In the genomic region with DNA sequence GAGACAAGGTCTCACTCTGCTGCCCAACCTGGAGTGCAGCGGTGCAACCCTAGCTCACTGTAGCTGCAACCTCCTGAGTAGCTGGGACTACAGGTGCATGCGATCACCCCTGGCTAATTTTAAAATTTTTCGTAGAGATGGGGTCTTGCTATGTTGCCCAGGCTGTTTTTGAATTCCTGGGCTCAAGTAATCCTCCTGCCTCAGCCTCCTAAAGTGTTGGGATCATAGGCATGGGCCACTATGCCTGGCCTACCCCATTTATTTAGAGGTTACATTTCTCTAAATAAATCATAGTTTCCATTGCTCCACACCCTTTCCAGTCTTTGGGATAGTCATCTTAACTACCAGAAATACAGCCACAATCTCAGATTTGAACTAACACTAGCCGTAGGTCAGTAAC, we compare ENCODE assay signal across 32 cellular contexts.
"Had no signal": no experiment of that assay in that cellular context is flagged by ENCODE, and none has a peak within 500 bp of the region (broad histone marks: within the 10 kb centered on the region; RNA-seq: fewer than 3 reads in every experiment).

No MANE protein-coding gene starts in this region.

- H3K4me3 ChIP-seq: colonic mucosa had no signal

- H3K27me3 ChIP-seq: brain microvascular endothelial cell, colonic mucosa had no signal

- H3K27ac Mint-ChIP-seq: activated CD4-positive, alpha-beta memory T cell treated with anti-CD3 and anti-CD28 coated beads for 36 hours; activated CD4-positive, alpha-beta T cell treated with anti-CD3 and anti-CD28 coated beads for 36 hours; activated CD4-positive, alpha-beta T cell treated with anti-CD3 and anti-CD28 coated beads, Interleukin-2, amount 10 ng/mL, durations not matched to agents 24 days and 14 days; activated naive CD8-positive, alpha-beta T cell; activated T-cell treated with anti-CD3 and anti-CD28 coated beads, Interleukin-2, amount 50 U/mL, for 24 hours; activated T-cell treated with anti-CD3 and anti-CD28 coated beads, Interleukin-2, amount 50 U/mL, for 72 hours; endodermal cell; T-helper 17 cell; T-helper 2 cell treated with Interferon-gamma antibody and Interleukin-4, amounts not matched to agents 5 μg/mL and 100 μg/mL, for 36 hours had no signal

- H3K36me3 Mint-ChIP-seq: activated CD4-positive, alpha-beta memory T cell treated with anti-CD3 and anti-CD28 coated beads for 36 hours had no signal

- DNase-seq: activated CD4-positive, alpha-beta memory T cell treated with anti-CD3 and anti-CD28 coated beads for 36 hours; activated CD4-positive, alpha-beta T cell treated with anti-CD3 and anti-CD28 coated beads for 36 hours; activated CD4-positive, alpha-beta T cell treated with anti-CD3 and anti-CD28 coated beads, Interleukin-2, amount 10 ng/mL, durations not matched to agents 24 days and 14 days; activated CD4-positive, CD25-positive, alpha-beta regulatory T cell; activated CD4-positive, CD25-positive, alpha-beta regulatory T cell treated with anti-CD3 and anti-CD28 coated beads, Interleukin-2, amount 50 U/mL, for 72 hours; activated CD8-positive, alpha-beta memory T cell treated with anti-CD3 and anti-CD28 coated beads, Interleukin-2, amount 50 U/mL, for 48 hours; activated effector memory CD4-positive, alpha-beta T cell treated with Interleukin-2 at 50 U/mL for 16 hours; activated gamma-delta T cell treated with Interleukin-2 at 50 U/mL for 16 hours; activated naive CD4-positive, alpha-beta T cell treated with anti-CD3 and anti-CD28 coated beads, Interleukin-2, amount 50 U/mL, for 16 hours; activated naive CD4-positive, alpha-beta T cell treated with Interleukin-2 at 50 U/mL for 16 hours; activated T-cell treated with anti-CD3 and anti-CD28 coated beads for 4 hours; activated T-cell treated with anti-CD3 and anti-CD28 coated beads, Interleukin-2, amount 50 U/mL, for 24 hours; activated T-cell treated with anti-CD3 and anti-CD28 coated beads, Interleukin-2, amount 50 U/mL, for 72 hours; amniotic stem cell; anterior cingulate cortex; brain microvascular endothelial cell; central memory CD4-positive, alpha-beta T cell; cerebellar nuclear complex; colonic mucosa; effector CD8-positive, alpha-beta T cell; endodermal cell; foreskin fibroblast; T-helper 1 cell; T-helper 17 cell; T1000; WERI-Rb-1 had no signal

- H3K9me3 ChIP-seq: colonic mucosa had no signal

- H3K9me3 Mint-ChIP-seq: activated CD4-positive, alpha-beta memory T cell treated with anti-CD3 and anti-CD28 coated beads for 36 hours; activated CD4-positive, alpha-beta T cell treated with anti-CD3 and anti-CD28 coated beads, Interleukin-2, amount 10 ng/mL, durations not matched to agents 24 days and 14 days; activated T-cell treated with anti-CD3 and anti-CD28 coated beads, Interleukin-2, amount 50 U/mL, for 24 hours; activated T-cell treated with anti-CD3 and anti-CD28 coated beads, Interleukin-2, amount 50 U/mL, for 72 hours; endodermal cell; T-helper 2 cell treated with Interferon-gamma antibody and Interleukin-4, amounts not matched to agents 5 μg/mL and 100 μg/mL, for 36 hours had no signal

- H3K4me1 ChIP-seq: colonic mucosa had no signal

- H3K36me3 ChIP-seq: brain microvascular endothelial cell, colonic mucosa, WERI-Rb-1 had no signal

- H3K4me1 Mint-ChIP-seq: activated CD4-positive, alpha-beta T cell treated with anti-CD3 and anti-CD28 coated beads for 36 hours; activated CD4-positive, alpha-beta T cell treated with anti-CD3 and anti-CD28 coated beads, Interleukin-2, amount 10 ng/mL, durations not matched to agents 24 days and 14 days had no signal

- ATAC-seq: activated CD4-positive, alpha-beta T cell treated with anti-CD3 and anti-CD28 coated beads for 36 hours; activated T-cell treated with anti-CD3 and anti-CD28 coated beads, Interleukin-2, amount 50 U/mL, for 72 hours; esophagus mucosa; T-helper 17 cell had no signal

- H3K4me3 Mint-ChIP-seq: activated CD4-positive, alpha-beta memory T cell treated with anti-CD3 and anti-CD28 coated beads for 36 hours; activated CD4-positive, alpha-beta T cell treated with anti-CD3 and anti-CD28 coated beads for 36 hours; activated CD4-positive, alpha-beta T cell treated with anti-CD3 and anti-CD28 coated beads, Interleukin-2, amount 10 ng/mL, durations not matched to agents 24 days and 14 days; activated naive CD8-positive, alpha-beta T cell; activated T-cell treated with anti-CD3 and anti-CD28 coated beads, Interleukin-2, amount 50 U/mL, for 24 hours; activated T-cell treated with anti-CD3 and anti-CD28 coated beads, Interleukin-2, amount 50 U/mL, for 72 hours; endodermal cell; T-helper 17 cell; T-helper 2 cell treated with Interferon-gamma antibody and Interleukin-4, amounts not matched to agents 5 μg/mL and 100 μg/mL, for 36 hours had no signal

- H3K27me3 Mint-ChIP-seq: activated CD4-positive, alpha-beta memory T cell treated with anti-CD3 and anti-CD28 coated beads for 36 hours; activated T-cell treated with anti-CD3 and anti-CD28 coated beads, Interleukin-2, amount 50 U/mL, for 24 hours had no signal

- H3K27ac ChIP-seq: brain microvascular endothelial cell, colonic mucosa, WERI-Rb-1 had no signal

- FAIRE-seq: astrocyte, bronchial epithelial cell, frontal cortex had no signal
